ENCODE assay signal across 20 cellular contexts in genomic region chr3:138227650-138228049, GRCh38. TPM values are rescaled to one million over a fixed set of nuclear protein-coding genes. Genes with fewer than 3 reads are reported as not detected.
DNase-seq lines count a peak whose midpoint lies in the region; ATAC-seq and TF ChIP-seq lines count a peak whose summit lies in the region.
"Had no signal": no experiment of that assay in that cellular context is flagged by ENCODE, and none has a peak within 500 bp of the region (broad histone marks: within the 10 kb centered on the region; RNA-seq: fewer than 3 reads in every experiment).

No MANE protein-coding gene starts in this region.

- H3K79me1 ChIP-seq in trophoblast cell (ENCODE audit: low read length) = no peaks in the 10 kb centered on the region

- no peak overlapping the region for H2BK120ac ChIP-seq in trophoblast cell (ENCODE audit: insufficient read depth, low read length, poor library complexity)

- no peaks in the 10 kb centered on the region for H3K79me2 ChIP-seq in trophoblast cell (ENCODE audit: control insufficient read depth, insufficient read depth, low read length, poor library complexity)

- no peak overlapping the region for H2BK5ac ChIP-seq in trophoblast cell (ENCODE audit: low read depth, low read length, poor library complexity)

- H3K4me1 ChIP-seq in adipocyte (ENCODE audit: control insufficient read depth, insufficient read depth, low read length) = peaks cover 3% of the 10 kb centered on the region
- H3K4me1 ChIP-seq in trophoblast cell (ENCODE audit: control insufficient read depth in 1 of 2, insufficient read depth in 2 of 2, low read length in 2 of 2) = peaks cover 0 to 3% of the 10 kb centered on the region in 2 experiments
- H3K4me1 ChIP-seq in adrenal gland (replicated peaks in 1 of 2) = peaks cover 0 to 2% of the 10 kb centered on the region in 2 donors
- H3K4me1 ChIP-seq: BE2C, neural progenitor cell had no signal

- no peak overlapping the region for H3K9ac ChIP-seq in adipocyte (ENCODE audit: low read length)
- no peak overlapping the region for H3K9ac ChIP-seq in trophoblast cell (ENCODE audit: low read length)
- H3K9ac ChIP-seq: neural progenitor cell had no signal

- TF ChIP-seq POLR2A in adrenal gland (IDR thresholded peaks at IDR 0.05) = no peak

- DNase-seq in EL (peak; percentile 65), adipocyte (ENCODE audit: low read depth) (peak; percentile 70), fibroblast of mammary gland (ENCODE audit: low read depth) (peak; percentile 73), trophoblast cell (peak; percentile 1 to 72), adrenal gland (no peak), NCI-H1436 treated with DMSO at 0.1 percent for 48 hours (lab: John Stamatoyannopoulos, UW) (no peak)
- no peak for DNase-seq in activated T-cell treated with anti-CD3 and anti-CD28 coated beads, Interleukin-2, amount 50 U/mL, for 48 hours
- DNase-seq: activated CD4-positive, alpha-beta T cell treated with anti-CD3 and anti-CD28 coated beads, Interleukin-2, amount 10 ng/mL, durations not matched to agents 24 days and 14 days; activated CD8-positive, alpha-beta memory T cell treated with anti-CD3 and anti-CD28 coated beads, Interleukin-2, amount 50 U/mL, for 4 hours; anterior cingulate cortex; BE2C; Calu3; dermis blood vessel endothelial cell; left cardiac atrium; midbrain; NCI-H69; tibial artery had no signal

- no peak overlapping the region for H4K12ac ChIP-seq in trophoblast cell (ENCODE audit: low read depth, low read length)

- H4K91ac ChIP-seq in trophoblast cell (ENCODE audit: low read depth, low read length) = no peak overlapping the region

- no peak overlapping the region for H3K14ac ChIP-seq in trophoblast cell (ENCODE audit: low read length)

- no peak overlapping the region for H4K8ac ChIP-seq in trophoblast cell (ENCODE audit: low read depth, low read length)

- H3K18ac ChIP-seq in trophoblast cell (ENCODE audit: low read length) = no peak overlapping the region

- no peak overlapping the region for H3K23ac ChIP-seq in trophoblast cell (ENCODE audit: low read length)

- no peak overlapping the region for H2AFZ ChIP-seq in trophoblast cell (ENCODE audit: insufficient read depth, low read length, poor library complexity)
- H2AFZ ChIP-seq: neural progenitor cell had no signal

- H3K4me3 ChIP-seq in adipocyte (ENCODE audit: low read length) (no peak overlapping the region), fibroblast of mammary gland (ENCODE audit: control insufficient read depth, low read depth, low read length) (no peak overlapping the region), trophoblast cell (ENCODE audit: low read depth, low read length) (no peak overlapping the region), adrenal gland (no peak overlapping the region)
- H3K4me3 ChIP-seq: neural progenitor cell, tibial artery had no signal

- H3K9me3 ChIP-seq in adipocyte (ENCODE audit: control insufficient read depth, low read length) (no peaks in the 10 kb centered on the region), trophoblast cell (ENCODE audit: insufficient read depth, low read depth, low read length) (no peaks in the 10 kb centered on the region), adrenal gland (replicated peaks in 1 of 3) (no peaks in the 10 kb centered on the region)
- H3K9me3 ChIP-seq: BE2C, tibial artery had no signal

- H3K4me2 ChIP-seq in trophoblast cell (ENCODE audit: low read length) = no peak overlapping the region
- H3K4me2 ChIP-seq: neural progenitor cell had no signal

- H3K36me3 ChIP-seq in adipocyte (ENCODE audit: control insufficient read depth, insufficient read depth, low read length, severe bottlenecking) (peaks cover 97% of the 10 kb centered on the region), trophoblast cell (ENCODE audit: control insufficient read depth in 1 of 2, insufficient read depth in 2 of 2, low read length in 2 of 2) (peaks cover 20 to 23% of the 10 kb centered on the region in 2 experiments), adrenal gland (replicated peaks in 1 of 2) (peaks cover 0 to 58% of the 10 kb centered on the region in 2 donors)

- H3K27me3 ChIP-seq in adipocyte (replicated peaks; ENCODE audit: control insufficient read depth, insufficient read depth, low read length) (no peaks in the 10 kb centered on the region), trophoblast cell (ENCODE audit: insufficient read depth, low read length) (no peaks in the 10 kb centered on the region), adrenal gland (no peaks in the 10 kb centered on the region)
- H3K27me3 ChIP-seq: BE2C, neural progenitor cell, tibial artery had no signal

- no peak for TF ChIP-seq CTCF in fibroblast of mammary gland (conservative IDR thresholded peaks at IDR 0.05; ENCODE audit: control insufficient read depth, insufficient read depth, low read depth, low read length)
- TF ChIP-seq CTCF in adrenal gland (IDR thresholded peaks at IDR 0.05) = no peak

- H2AK5ac ChIP-seq in trophoblast cell (ENCODE audit: low read length) = no peak overlapping the region

- WGBS in trophoblast cell (ENCODE audit: extremely low coverage, insufficient coverage, insufficient read length) = no CpG with 5 or more reads among the region's 1 CpG
- WGBS in adrenal gland, 4 donors = 93 to 100% (median 99%) methylated on average over 1 of the region's 1 CpG

- H3K4ac ChIP-seq in trophoblast cell (ENCODE audit: low read depth, low read length) = no peak overlapping the region

- H2BK12ac ChIP-seq in trophoblast cell (ENCODE audit: low read length) = no peak overlapping the region

- H3K27ac ChIP-seq in trophoblast cell (ENCODE audit: low read depth, low read length) (no peak overlapping the region), adrenal gland (no peak overlapping the region)
- H3K27ac ChIP-seq: neural progenitor cell, tibial artery had no signal

- intact Hi-C loops in adrenal gland (cut with DNase I) = no loop called here

- ATAC-seq in HG02885 (IDR thresholded peaks at IDR 0.05; ENCODE audit: poor library complexity, unreplicated experiment) = no peak
- ATAC-seq: left cardiac atrium; stimulated activated memory B cell treated with anti-CD40 and anti-IgM and Interleukin-4, amounts not matched to agents 10 μg/mL and 1 μg/mL and 100 μg/mL, for 72 hours had no signal

RNA-seq across cellular contexts. Expression of gene ARMC8, which starts 40.5 kb away (rescaled TPM):
- 29.9 and 30.3 TPM in 2 replicates for polyA plus RNA-seq in trophoblast cell (2013)
- 100 to 1,000 TPM in 1 of 8 donors, 10 to 100 TPM in 7; 27.8 to 103 (median 42.5) TPM for total RNA-seq in adrenal gland
- 10 to 100 TPM; 17.3 to 52.4 (median 18.5) TPM for polyA plus RNA-seq in adrenal gland

RNA-seq across cellular contexts. Expression of gene DBR1, which starts 52.9 kb away (rescaled TPM):
- polyA plus RNA-seq in trophoblast cell (2013) = 8.9 and 9.4 TPM in 2 replicates
- 10 to 100 TPM in 6 of 8 donors, 1 to 10 TPM in 2; 9.0 to 18.8 (median 12.0) TPM for total RNA-seq in adrenal gland
- 10 to 100 TPM in 1 of 3 donors, 1 to 10 TPM in 2; 5.6 to 14.5 (median 5.7) TPM for polyA plus RNA-seq in adrenal gland

Comparison
In these comparisons a context has a peak if more than half of its experiments do, and no peak if none do; other contexts are left out.
1. DNase-seq: peak in EL (single experiment), adipocyte (single experiment), fibroblast of mammary gland (single experiment) and trophoblast cell (2 of 2); none in adrenal gland (0 of 7), NCI-H1436 treated with DMSO at 0.1 percent for 48 hours (single experiment) and activated T-cell treated with anti-CD3 and anti-CD28 coated beads, Interleukin-2, amount 50 U/mL, for 48 hours (0 of 2).